ENCODE assay signal across 9 cellular contexts in genomic region chr5:158770506-158770905, GRCh38.
DNase-seq lines count a peak whose midpoint lies in the region; ATAC-seq and TF ChIP-seq lines count a peak whose summit lies in the region.
"Had no signal": no experiment of that assay in that cellular context is flagged by ENCODE, and none has a peak within 500 bp of the region (broad histone marks: within the 10 kb centered on the region; RNA-seq: fewer than 3 reads in every experiment).

No MANE protein-coding gene starts in this region.

- H3K4me1 Mint-ChIP-seq in Calu3 (ENCODE audit: low read depth, unreplicated experiment) (no peaks in the 10 kb centered on the region), activated B cell treated with CpG ODN at 0.5 μM for 24 hours (peaks cover 91% of the 10 kb centered on the region)
- H3K4me1 Mint-ChIP-seq: immature natural killer cell had no signal

- intact Hi-C loops in Calu3 (cut with micrococcal nuclease; ENCODE audit: unreplicated experiment) (loop anchor here (5.0 kb wide), 1 partner anchor 337 kb away; no protein-coding TSS in a partner anchor), activated B cell treated with CpG ODN at 0.5 μM for 24 hours (cut with micrococcal nuclease) (loop anchor here (1.0 kb wide), 1 partner anchor 9 kb away; no protein-coding TSS in a partner anchor), posterior vena cava (cut with DNase I) (loop anchor here in 1 of 2 donors (10.0 kb wide), 1 partner anchor 134 kb away; no protein-coding TSS in a partner anchor)

- H3K9me3 Mint-ChIP-seq in Calu3 (ENCODE audit: low read depth, unreplicated experiment), result no peaks in the 10 kb centered on the region
- no peaks in the 10 kb centered on the region for H3K9me3 Mint-ChIP-seq in activated B cell treated with CpG ODN at 0.5 μM for 24 hours

- CTCF ChIA-PET in Calu3 (lab: Charles Lee), result interaction anchor here (1.7 kb wide), 1 partner anchor 336 kb away, joined by 4 read pairs; no protein-coding TSS in a partner anchor
- CTCF ChIA-PET in activated B cell treated with CpG ODN at 0.5 μM for 24 hours (lab: Charles Lee), result interaction anchor here (0.8 to 1.6 kb wide), 3 partner anchors 12 to 696 kb away, joined by 3 to 4 read pairs (median 3); no protein-coding TSS in a partner anchor

- no peaks in the 10 kb centered on the region for H3K27me3 ChIP-seq in HL-60 (ENCODE audit: insufficient read depth, poor library complexity, severe bottlenecking)

- ATAC-seq in activated B cell treated with CpG ODN at 0.5 μM for 24 hours (ENCODE audit: low read depth) (no peak), left lobe of liver (peak; percentile 61), GM19328 (IDR thresholded peaks at IDR 0.05; ENCODE audit: unreplicated experiment) (no peak), HG03196 (IDR thresholded peaks at IDR 0.05; ENCODE audit: unreplicated experiment) (no peak), HG03354 (IDR thresholded peaks at IDR 0.05; ENCODE audit: poor library complexity, severe bottlenecking, unreplicated experiment) (no peak)

- no peaks in the 10 kb centered on the region for H3K36me3 Mint-ChIP-seq in Calu3 (ENCODE audit: insufficient read depth, unreplicated experiment)
- peaks cover 71% of the 10 kb centered on the region for H3K36me3 Mint-ChIP-seq in activated B cell treated with CpG ODN at 0.5 μM for 24 hours (ENCODE audit: low read depth)
- H3K36me3 Mint-ChIP-seq: immature natural killer cell had no signal

- DNase-seq in Calu3, result peak; percentile 30
- peak in 1 of 2 experiments; percentile 3 for DNase-seq in HL-60 (ENCODE audit: low read depth in 1 of 2, low spot score in 1 of 2)
- no peak for DNase-seq in activated B cell treated with CpG ODN at 0.5 μM for 24 hours
- DNase-seq in left lobe of liver (ENCODE audit: low spot score), result no peak
- no peak for DNase-seq in posterior vena cava (ENCODE audit: low spot score)
- DNase-seq: immature natural killer cell had no signal

- H3K4me3 ChIP-seq in HL-60 (replicated peaks; ENCODE audit: insufficient read depth, low read length), result no peak overlapping the region

- H3K4me3 Mint-ChIP-seq in Calu3 (ENCODE audit: low read depth, unreplicated experiment), result no peak overlapping the region
- peak overlapping the region; percentile 16 for H3K4me3 Mint-ChIP-seq in activated B cell treated with CpG ODN at 0.5 μM for 24 hours
- H3K4me3 Mint-ChIP-seq: immature natural killer cell had no signal

- H3K27me3 Mint-ChIP-seq in Calu3 (ENCODE audit: unreplicated experiment) (peaks cover 71% of the 10 kb centered on the region), activated B cell treated with CpG ODN at 0.5 μM for 24 hours (no peaks in the 10 kb centered on the region)

- H3K27ac ChIP-seq in HL-60 (replicated peaks), result no peak overlapping the region

- POLR2A ChIA-PET in activated B cell treated with CpG ODN at 0.5 μM for 24 hours (lab: Charles Lee), result interaction anchor here (0.5 to 1.1 kb wide), 4 partner anchors 64 to 332 kb away, joined by 3 to 4 read pairs (median 3); no protein-coding TSS in a partner anchor

- peak; percentile 19 for TF ChIP-seq CTCF in Calu3 (IDR thresholded peaks at IDR 0.05; ENCODE audit: unreplicated experiment)
- TF ChIP-seq CTCF in HL-60 (IDR thresholded peaks at IDR 0.05; ENCODE audit: insufficient read depth, low read length), result peak; percentile 26
- no peak for TF ChIP-seq CTCF in activated B cell treated with CpG ODN at 0.5 μM for 24 hours (IDR thresholded peaks at IDR 0.05)

- BruUV-seq in Calu3 (replicated peaks; lab: Mats Ljungman, UMichigan), result no TSS peak

- H3K27ac Mint-ChIP-seq in Calu3 (ENCODE audit: unreplicated experiment) (no peak overlapping the region), activated B cell treated with CpG ODN at 0.5 μM for 24 hours (peak overlapping the region; percentile 59)
- H3K27ac Mint-ChIP-seq: immature natural killer cell had no signal
